9 cellular contexts compared by ENCODE assay signal in genomic region chr5:132227235-132227484, GRCh38. TPM values are rescaled to one million over a fixed set of nuclear protein-coding genes. Genes with fewer than 3 reads are reported as not detected.
DNase-seq lines count a peak whose midpoint lies in the region; ATAC-seq and TF ChIP-seq lines count a peak whose summit lies in the region.
"Had no signal": no experiment of that assay in that cellular context is flagged by ENCODE, and none has a peak within 500 bp of the region (broad histone marks: within the 10 kb centered on the region; RNA-seq: fewer than 3 reads in every experiment).

No MANE protein-coding gene starts in this region.

- H3K9ac ChIP-seq in NT2/D1 (ENCODE audit: insufficient read length, low read depth), result peak overlapping the region; percentile 67

- H3K27me3 Mint-ChIP-seq in endothelial cell (ENCODE audit: unreplicated experiment) (peaks cover 13% of the 10 kb centered on the region), nephron progenitor cell (ENCODE audit: low read depth, poor library complexity) (peaks cover 29% of the 10 kb centered on the region)

- H3K4me1 ChIP-seq in NT2/D1 (ENCODE audit: insufficient read depth, insufficient read length), result peaks cover 9% of the 10 kb centered on the region

- peaks cover 26% of the 10 kb centered on the region for H3K4me1 Mint-ChIP-seq in endothelial cell (ENCODE audit: unreplicated experiment)
- H3K4me1 Mint-ChIP-seq in nephron progenitor cell, result peaks cover 48% of the 10 kb centered on the region

- DNase-seq in AG09309 (ENCODE audit: low read depth), result no peak
- DNase-seq in NT2/D1 (ENCODE audit: low read depth, low spot score), result no peak
- DNase-seq in endothelial cell (ENCODE audit: low spot score), result no peak
- DNase-seq in nephron progenitor cell, result no peak
- no peak for DNase-seq in putamen (ENCODE audit: low spot score)
- no peak for DNase-seq in NCI-H69 (lab: John Stamatoyannopoulos, UW)
- DNase-seq in activated gamma-delta T cell (lab: John Stamatoyannopoulos, UW), result no peak

- peak overlapping the region; percentile 43 for H3K27ac Mint-ChIP-seq in endothelial cell (ENCODE audit: unreplicated experiment)
- no peak overlapping the region for H3K27ac Mint-ChIP-seq in nephron progenitor cell
- H3K27ac Mint-ChIP-seq: activated naive CD4-positive, alpha-beta T cell treated with anti-CD3 and anti-CD28 coated beads for 36 hours had no signal

- ATAC-seq in HG03442 (IDR thresholded peaks at IDR 0.05; ENCODE audit: unreplicated experiment), result no peak

- H3K9me3 ChIP-seq in NT2/D1 (ENCODE audit: insufficient read depth, low read length), result no peaks in the 10 kb centered on the region

- TF ChIP-seq CTCF in AG09309 (IDR thresholded peaks at IDR 0.05; ENCODE audit: control insufficient read depth, insufficient read depth, low read depth, low read length, missing control alignments) (no peak), endothelial cell (IDR thresholded peaks at IDR 0.05; ENCODE audit: unreplicated experiment) (no peak), nephron progenitor cell (IDR thresholded peaks at IDR 0.05) (no peak)

- H3K27me3 ChIP-seq in NT2/D1 (ENCODE audit: insufficient read depth, insufficient read length), result peaks cover 15% of the 10 kb centered on the region

- H3K4me3 ChIP-seq in AG09309 (ENCODE audit: control insufficient read depth, low read depth, low read length) (peak overlapping the region; percentile 59), NT2/D1 (ENCODE audit: insufficient read length, low read depth) (peak overlapping the region; percentile 47)

- H3K36me3 ChIP-seq in NT2/D1 (ENCODE audit: insufficient read depth, insufficient read length, low read length), result peaks cover 3% of the 10 kb centered on the region

- H3K4me3 Mint-ChIP-seq in endothelial cell (ENCODE audit: unreplicated experiment) (peak overlapping the region; percentile 80), nephron progenitor cell (peak overlapping the region; percentile 88)

- H3K9me3 Mint-ChIP-seq in endothelial cell (ENCODE audit: unreplicated experiment), result no peaks in the 10 kb centered on the region
- H3K9me3 Mint-ChIP-seq in nephron progenitor cell, result no peaks in the 10 kb centered on the region
- H3K9me3 Mint-ChIP-seq: activated naive CD4-positive, alpha-beta T cell treated with anti-CD3 and anti-CD28 coated beads for 36 hours had no signal

- peaks cover 9% of the 10 kb centered on the region for H3K36me3 Mint-ChIP-seq in endothelial cell (ENCODE audit: low read depth, unreplicated experiment)
- no peaks in the 10 kb centered on the region for H3K36me3 Mint-ChIP-seq in nephron progenitor cell (ENCODE audit: low read depth)

RNA-seq across cellular contexts. Expression of gene P4HA2, which starts 0.5 kb away (rescaled TPM):
- total RNA-seq in endothelial cell (ENCODE audit: unreplicated experiment), result 9.9 TPM

RNA-seq across cellular contexts. Expression of gene PDLIM4, which starts 30.3 kb away (rescaled TPM):
- 8.5 TPM for total RNA-seq in endothelial cell (ENCODE audit: unreplicated experiment)
- total RNA-seq: activated naive CD4-positive, alpha-beta T cell treated with anti-CD3 and anti-CD28 coated beads for 36 hours had no signal
